In the genomic region with DNA sequence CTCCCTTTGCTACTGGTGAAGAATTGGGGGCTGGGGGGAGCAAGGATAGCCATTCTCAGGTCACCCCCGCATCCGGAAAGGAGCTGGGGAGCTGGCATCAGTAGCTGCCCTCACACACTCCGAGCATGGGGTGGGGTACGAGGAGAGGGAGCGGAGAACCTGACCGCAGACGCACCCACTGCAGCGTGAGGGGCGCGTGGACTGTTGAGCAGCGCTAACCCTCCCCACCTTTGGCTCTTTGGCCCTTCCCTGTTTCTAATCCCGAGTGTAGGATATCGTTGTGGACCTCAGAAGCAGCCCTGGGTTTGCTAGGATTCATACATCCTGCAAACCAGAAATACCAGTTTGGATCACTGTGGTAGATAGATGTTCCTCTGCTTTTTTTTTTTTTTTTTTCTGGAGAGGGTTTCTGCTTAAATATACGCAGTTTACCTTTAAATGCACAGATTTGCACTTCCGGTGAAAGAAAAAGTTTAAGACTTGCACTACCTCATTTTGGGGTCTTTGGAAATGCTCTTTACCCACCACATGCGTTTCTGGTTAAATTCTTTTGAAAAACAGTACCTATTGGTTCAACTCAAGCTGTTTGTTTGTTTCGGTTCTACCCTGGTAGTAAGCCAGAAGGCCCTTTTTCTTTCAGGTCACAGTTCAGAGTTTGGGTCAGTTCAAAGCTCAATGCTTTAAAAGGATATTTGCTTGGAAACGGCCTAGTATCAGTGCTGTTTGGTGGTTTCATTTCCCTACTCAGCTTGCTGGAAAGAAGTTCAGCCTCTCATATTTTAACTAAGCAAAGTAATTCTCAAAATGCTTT, we compare ENCODE assay signal across 1 cellular context.
A peak's percentile ranks its signal among the peaks of the same experiment; 100 is the strongest.
TF ChIP-seq lines count a peak whose summit lies in the region.

No MANE protein-coding gene starts in this region.

TF ChIP-seq in H1, 55 proteins besides CTCF, POLR2A, EP300 and RAD21:
- TF ChIP-seq BRCA1 (IDR thresholded peaks at IDR 0.05; ENCODE audit: low read depth, low read length), result no peak
- TF ChIP-seq CHD1 (IDR thresholded peaks at IDR 0.05; ENCODE audit: low read depth, low read length), result no peak
- TF ChIP-seq KDM4A (IDR thresholded peaks at IDR 0.05; ENCODE audit: low read depth, low read length, severe bottlenecking), result peak; percentile 0
- TF ChIP-seq HDAC2 (IDR thresholded peaks at IDR 0.05; ENCODE audit: borderline replicate concordance in 1 of 2, low read depth in 2 of 2, low read length in 2 of 2), result no peak
- no peak for TF ChIP-seq SP1 (IDR thresholded peaks at IDR 0.05; ENCODE audit: low read depth, low read length)
- TF ChIP-seq, protein P1, sequence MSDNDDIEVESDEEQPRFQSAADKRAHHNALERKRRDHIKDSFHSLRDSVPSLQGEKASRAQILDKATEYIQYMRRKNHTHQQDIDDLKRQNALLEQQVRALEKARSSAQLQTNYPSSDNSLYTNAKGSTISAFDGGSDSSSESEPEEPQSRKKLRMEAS (IDR thresholded peaks at IDR 0.05), result peak; percentile 7; the same call in 1 of the 2 replicates
- TF ChIP-seq JUN (IDR thresholded peaks at IDR 0.05; ENCODE audit: low read depth, low read length), result no peak
- TF ChIP-seq TAF1 (IDR thresholded peaks at IDR 0.05; ENCODE audit: low read depth, low read length), result no peak
- no peak for TF ChIP-seq KDM1A (IDR thresholded peaks at IDR 0.05; ENCODE audit: borderline replicate concordance, low read length)
- TF ChIP-seq ZNF274 (IDR thresholded peaks at IDR 0.05; ENCODE audit: borderline replicate concordance, extremely low read depth, low read length), result no peak
- TF ChIP-seq POLR2AphosphoS5 (IDR thresholded peaks at IDR 0.05; ENCODE audit: low read depth, low read length), result peak; percentile 51; the same call in 1 of the 2 replicates
- TF ChIP-seq GABPA (IDR thresholded peaks at IDR 0.05; ENCODE audit: borderline replicate concordance, insufficient read depth, low read length), result no peak
- TF ChIP-seq RBBP5 (IDR thresholded peaks at IDR 0.05; ENCODE audit: borderline replicate concordance, low read depth, low read length), result no peak
- no peak for TF ChIP-seq PHF8 (conservative IDR thresholded peaks at IDR 0.05; ENCODE audit: low read depth, low read length)
- no peak; a peak in 1 of 4 replicates for TF ChIP-seq SIN3A (conservative IDR thresholded peaks at IDR 0.05 in 1 of 2, IDR thresholded peaks at IDR 0.05 in 1 of 2; ENCODE audit: low read depth in 1 of 2, low read length in 2 of 2)
- TF ChIP-seq RNF2 (IDR thresholded peaks at IDR 0.05; ENCODE audit: borderline replicate concordance, low read depth, low read length, missing control alignments, poor library complexity, severe bottlenecking), result no peak
- TF ChIP-seq BACH1 (IDR thresholded peaks at IDR 0.05; ENCODE audit: low read length), result no peak
- no peak for TF ChIP-seq E2F6 (IDR thresholded peaks at IDR 0.05)
